In genomic region chr2:126449677-126450076, GRCh38 we compare ENCODE assay signal across 14 cellular contexts.
DNase-seq lines count a peak whose midpoint lies in the region; ATAC-seq, FAIRE-seq and TF ChIP-seq lines count a peak whose summit lies in the region.
"Had no signal": no experiment of that assay in that cellular context is flagged by ENCODE, and none has a peak within 500 bp of the region (broad histone marks: within the 10 kb centered on the region; RNA-seq: fewer than 3 reads in every experiment).

No MANE protein-coding gene starts in this region.

- H3K27ac ChIP-seq in caudate nucleus (ENCODE audit: low read depth, low read length) (no peak overlapping the region), thyroid gland (no peak overlapping the region), ascending aorta (no peak overlapping the region)
- H3K27ac ChIP-seq: dorsolateral prefrontal cortex, stomach had no signal

- H3K27me3 ChIP-seq in thyroid gland (no peaks in the 10 kb centered on the region), ascending aorta (no peaks in the 10 kb centered on the region)
- H3K27me3 ChIP-seq: BE2C, dorsolateral prefrontal cortex, stomach had no signal

- intact Hi-C loops in thyroid gland (cut with DNase I) (no loop called here), ascending aorta (cut with DNase I) (no loop called here)

- no peak for TF ChIP-seq CTCF in thyroid gland (IDR thresholded peaks at IDR 0.05)
- no peak for TF ChIP-seq CTCF in ascending aorta (IDR thresholded peaks at IDR 0.05)

- no peaks in the 10 kb centered on the region for H3K36me3 ChIP-seq in thyroid gland
- no peaks in the 10 kb centered on the region for H3K36me3 ChIP-seq in ascending aorta
- H3K36me3 ChIP-seq: BE2C, stomach had no signal

- H3K4me1 ChIP-seq in thyroid gland = no peaks in the 10 kb centered on the region
- no peaks in the 10 kb centered on the region for H3K4me1 ChIP-seq in ascending aorta
- H3K4me1 ChIP-seq: BE2C, stomach had no signal

- H3K9me3 ChIP-seq in thyroid gland (no peaks in the 10 kb centered on the region), ascending aorta (no peaks in the 10 kb centered on the region)
- H3K9me3 ChIP-seq: BE2C had no signal

- H3K4me3 ChIP-seq in thyroid gland (replicated peaks in 1 of 3) (no peak overlapping the region), ascending aorta (no peak overlapping the region)
- H3K4me3 ChIP-seq: dorsolateral prefrontal cortex, stomach had no signal

- WGBS in thyroid gland, 2 donors = 74 to 78% methylated on average over 2 of the region's 2 CpGs

- ATAC-seq in GM19468 (IDR thresholded peaks at IDR 0.05; ENCODE audit: extremely low read depth, unreplicated experiment) (peak; percentile 58), HG02840 (IDR thresholded peaks at IDR 0.05; ENCODE audit: low FRiP score, unreplicated experiment) (peak; percentile 87), HG03442 (IDR thresholded peaks at IDR 0.05; ENCODE audit: unreplicated experiment) (peak; percentile 96)
- ATAC-seq: activated CD4-positive, alpha-beta T cell treated with anti-CD3 and anti-CD28 coated beads for 36 hours had no signal

- DNase-seq in GM18507 (ENCODE audit: extremely low spot score, insufficient read length, low read depth) = no peak
- DNase-seq in caudate nucleus (lab: John Stamatoyannopoulos, UW) = no peak
- no peak for DNase-seq in thyroid gland
- DNase-seq in GM19239 (ENCODE audit: insufficient read length, low spot score) = no peak
- DNase-seq in ascending aorta (ENCODE audit: low spot score in 2 of 2) = no peak
- DNase-seq: activated CD4-positive, alpha-beta T cell treated with anti-CD3 and anti-CD28 coated beads for 36 hours; BE2C; dorsolateral prefrontal cortex; stomach had no signal

- FAIRE-seq in GM18507 (lab: Jason Lieb, UNC) (peak; percentile 73), GM19239 (lab: Jason Lieb, UNC) (no peak)
- FAIRE-seq: astrocyte, HTR-8/SVneo had no signal

- no peak for TF ChIP-seq POLR2A in thyroid gland (IDR thresholded peaks at IDR 0.05)
